ENCODE assay signal across 1 cellular context in genomic region chr1:227934476-227935313, GRCh38.
TF ChIP-seq lines count a peak whose summit lies in the region.

No MANE protein-coding gene starts in this region.

TF ChIP-seq in SK-N-SH, 30 proteins besides CTCF, POLR2A, EP300 and RAD21 (continued from another document):
- TF ChIP-seq PBX3 (IDR thresholded peaks at IDR 0.05) (no peak), CHD2 (IDR thresholded peaks at IDR 0.05; ENCODE audit: low read length, partially characterized antibody) (no peak)
